1 cellular context compared by ENCODE assay signal in the genomic region with DNA sequence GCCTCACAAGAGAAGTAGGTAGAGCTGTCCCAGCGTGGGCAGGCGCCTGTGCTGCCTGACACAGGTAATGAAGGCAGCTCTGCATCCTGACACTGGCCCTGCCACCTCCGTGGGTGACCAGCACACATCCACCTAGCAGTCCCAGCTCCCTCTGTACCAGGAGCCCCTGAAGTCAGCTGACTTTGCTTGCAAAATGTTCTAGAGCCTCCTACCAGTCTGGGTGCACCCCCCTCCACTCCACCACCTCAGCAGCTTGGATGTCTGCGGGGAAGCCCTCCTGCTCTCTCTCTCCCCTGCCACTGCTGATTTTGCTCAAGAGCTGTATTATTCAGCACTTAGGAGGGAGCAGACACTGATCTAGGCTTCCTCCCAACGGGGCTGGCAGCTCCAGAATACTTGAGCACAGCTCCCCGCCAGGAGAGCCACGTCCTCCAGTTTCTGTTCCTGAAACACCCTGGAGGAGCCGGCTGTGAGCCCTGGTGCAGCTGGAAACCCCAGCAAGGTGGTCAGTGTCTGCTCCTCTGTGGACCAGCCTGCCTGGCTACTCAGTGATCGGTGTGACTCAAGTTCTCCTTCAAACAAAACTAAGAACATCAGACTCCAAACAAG.
TF ChIP-seq lines count a peak whose summit lies in the region.

No MANE protein-coding gene starts in this region.

TF ChIP-seq in IMR-90, 13 proteins besides CTCF, POLR2A, EP300 and RAD21:
- TF ChIP-seq, protein P1, sequence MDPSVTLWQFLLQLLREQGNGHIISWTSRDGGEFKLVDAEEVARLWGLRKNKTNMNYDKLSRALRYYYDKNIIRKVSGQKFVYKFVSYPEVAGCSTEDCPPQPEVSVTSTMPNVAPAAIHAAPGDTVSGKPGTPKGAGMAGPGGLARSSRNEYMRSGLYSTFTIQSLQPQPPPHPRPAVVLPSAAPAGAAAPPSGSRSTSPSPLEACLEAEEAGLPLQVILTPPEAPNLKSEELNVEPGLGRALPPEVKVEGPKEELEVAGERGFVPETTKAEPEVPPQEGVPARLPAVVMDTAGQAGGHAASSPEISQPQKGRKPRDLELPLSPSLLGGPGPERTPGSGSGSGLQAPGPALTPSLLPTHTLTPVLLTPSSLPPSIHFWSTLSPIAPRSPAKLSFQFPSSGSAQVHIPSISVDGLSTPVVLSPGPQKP (IDR thresholded peaks at IDR 0.05; ENCODE audit: borderline replicate concordance, low read depth, low read length) = no peak
- TF ChIP-seq BHLHE40 (IDR thresholded peaks at IDR 0.05; ENCODE audit: low read depth, low read length) (no peak), RFX5 (IDR thresholded peaks at IDR 0.05; ENCODE audit: low read depth, low read length) (no peak), MAZ (IDR thresholded peaks at IDR 0.05; ENCODE audit: borderline replicate concordance, low read depth, low read length) (no peak), NFE2L2 (IDR thresholded peaks at IDR 0.05; ENCODE audit: low read depth, low read length) (no peak), CHD1 (IDR thresholded peaks at IDR 0.05; ENCODE audit: low read depth, low read length) (no peak), MAFK (IDR thresholded peaks at IDR 0.05; ENCODE audit: low read depth, low read length) (no peak), FOS (IDR thresholded peaks at IDR 0.05; ENCODE audit: low read depth, low read length) (no peak), RCOR1 (IDR thresholded peaks at IDR 0.05; ENCODE audit: insufficient replicate concordance, low read length) (no peak), MXI1 (IDR thresholded peaks at IDR 0.05; ENCODE audit: borderline replicate concordance, low read depth, low read length) (no peak), CEBPB (IDR thresholded peaks at IDR 0.05; ENCODE audit: low read depth, low read length) (no peak), SMC3 (IDR thresholded peaks at IDR 0.05; ENCODE audit: low read depth, low read length) (no peak)
- TF ChIP-seq, protein P2, sequence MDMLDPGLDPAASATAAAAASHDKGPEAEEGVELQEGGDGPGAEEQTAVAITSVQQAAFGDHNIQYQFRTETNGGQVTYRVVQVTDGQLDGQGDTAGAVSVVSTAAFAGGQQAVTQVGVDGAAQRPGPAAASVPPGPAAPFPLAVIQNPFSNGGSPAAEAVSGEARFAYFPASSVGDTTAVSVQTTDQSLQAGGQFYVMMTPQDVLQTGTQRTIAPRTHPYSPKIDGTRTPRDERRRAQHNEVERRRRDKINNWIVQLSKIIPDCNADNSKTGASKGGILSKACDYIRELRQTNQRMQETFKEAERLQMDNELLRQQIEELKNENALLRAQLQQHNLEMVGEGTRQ (IDR thresholded peaks at IDR 0.05; ENCODE audit: low read depth, low read length) = no peak
